In genomic region chr5:168694289-168694688, GRCh38 we compare ENCODE assay signal across 28 cellular contexts.
"Had no signal": no experiment of that assay in that cellular context is flagged by ENCODE, and none has a peak within 500 bp of the region (broad histone marks: within the 10 kb centered on the region; RNA-seq: fewer than 3 reads in every experiment).

No MANE protein-coding gene starts in this region.

- H3K9me3 Mint-ChIP-seq: naive thymus-derived CD4-positive, alpha-beta T cell; natural killer cell; nephron progenitor cell; neural crest cell; stimulated activated effector memory CD8-positive, alpha-beta T cell treated with anti-CD3 and anti-CD28 coated beads, Interleukin-12 subunit alpha, Interleukin-12 subunit beta, amount 100 ng/mL, for 72 hours; stimulated activated naive B cell treated with anti-CD40 and anti-IgM and Interleukin-4, amounts not matched to agents 10 μg/mL and 1 μg/mL and 100 μg/mL, for 72 hours had no signal

- H3K36me3 ChIP-seq: neutrophil, pancreas, right lobe of liver, stomach, thoracic aorta, thyroid gland, tibial nerve, upper lobe of left lung, vagina had no signal

- H3K9me3 ChIP-seq: neutrophil, pancreas, psoas muscle, right lobe of liver, sigmoid colon, stomach, thoracic aorta, thyroid gland, tibial nerve, upper lobe of left lung, vagina had no signal

- H3K4me1 ChIP-seq: pancreas, psoas muscle, right lobe of liver, sigmoid colon, stomach, thyroid gland, upper lobe of left lung had no signal

- ATAC-seq: naive thymus-derived CD4-positive, alpha-beta T cell; natural killer cell; pancreas; psoas muscle; right cardiac atrium; right lobe of liver; stimulated activated effector memory CD8-positive, alpha-beta T cell treated with anti-CD3 and anti-CD28 coated beads, Interleukin-12 subunit alpha, Interleukin-12 subunit beta, amount 100 ng/mL, for 72 hours; stimulated activated naive B cell treated with anti-CD40 and anti-IgM and Interleukin-4, amounts not matched to agents 10 μg/mL and 1 μg/mL and 100 μg/mL, for 72 hours had no signal

- H3K4me1 Mint-ChIP-seq: naive thymus-derived CD4-positive, alpha-beta T cell; natural killer cell; neural crest cell; stimulated activated effector memory CD8-positive, alpha-beta T cell treated with anti-CD3 and anti-CD28 coated beads, Interleukin-12 subunit alpha, Interleukin-12 subunit beta, amount 100 ng/mL, for 72 hours; stimulated activated naive B cell treated with anti-CD40 and anti-IgM and Interleukin-4, amounts not matched to agents 10 μg/mL and 1 μg/mL and 100 μg/mL, for 72 hours had no signal

- FAIRE-seq: pancreas, small intestine, urothelium cell line had no signal

- DNase-seq: naive thymus-derived CD4-positive, alpha-beta T cell; natural killer cell; nephron progenitor cell; nucleus accumbens; pancreas; psoas muscle; right cardiac atrium; right lobe of liver; sigmoid colon; stimulated activated CD4-positive, alpha-beta T cell treated with anti-CD3 and anti-CD28 coated beads, Interleukin-15, amount 100 ng/mL, for 24 hours; stimulated activated CD4-positive, alpha-beta T cell treated with anti-CD3 and anti-CD28 coated beads, Interleukin-2, amount 100 ng/mL, for 24 hours; stimulated activated CD4-positive, alpha-beta T cell treated with anti-CD3 and anti-CD28 coated beads, Interleukin-2, amount 100 ng/mL, for 48 hours; stimulated activated CD4-positive, alpha-beta T cell treated with anti-CD3 and anti-CD28 coated beads, Interleukin-4, amount 100 ng/mL, for 24 hours; stimulated activated naive B cell treated with anti-CD40 and anti-IgM and Interleukin-4, amounts not matched to agents 10 μg/mL and 1 μg/mL and 100 μg/mL, for 72 hours; stimulated activated naive CD4-positive, alpha-beta T cell treated with Interleukin-2 at 50 U/mL for 16 hours; stomach; thyroid gland; trophoblast cell; upper lobe of left lung had no signal

- H3K4me3 ChIP-seq: pancreas, psoas muscle, right lobe of liver, sigmoid colon, stomach, thoracic aorta, thyroid gland, tibial nerve, upper lobe of left lung, vagina had no signal

- H3K4me3 Mint-ChIP-seq: naive thymus-derived CD4-positive, alpha-beta T cell; natural killer cell; nephron progenitor cell; neural crest cell; stimulated activated effector memory CD8-positive, alpha-beta T cell treated with anti-CD3 and anti-CD28 coated beads, Interleukin-12 subunit alpha, Interleukin-12 subunit beta, amount 100 ng/mL, for 72 hours; stimulated activated naive B cell treated with anti-CD40 and anti-IgM and Interleukin-4, amounts not matched to agents 10 μg/mL and 1 μg/mL and 100 μg/mL, for 72 hours had no signal

- H3K27ac Mint-ChIP-seq: naive thymus-derived CD4-positive, alpha-beta T cell; natural killer cell; nephron progenitor cell; progenitor cell of endocrine pancreas; stimulated activated effector memory CD8-positive, alpha-beta T cell treated with anti-CD3 and anti-CD28 coated beads, Interleukin-12 subunit alpha, Interleukin-12 subunit beta, amount 100 ng/mL, for 72 hours; stimulated activated naive B cell treated with anti-CD40 and anti-IgM and Interleukin-4, amounts not matched to agents 10 μg/mL and 1 μg/mL and 100 μg/mL, for 72 hours had no signal

- H3K27me3 ChIP-seq: pancreas, right lobe of liver, sigmoid colon, thyroid gland, tibial nerve, upper lobe of left lung, vagina had no signal

- H3K27ac ChIP-seq: neutrophil, pancreas, psoas muscle, right lobe of liver, sigmoid colon, stomach, thoracic aorta, thyroid gland, tibial nerve, upper lobe of left lung, vagina had no signal
